Comparison of ENCODE assay signal across 10 cellular contexts in genomic region chr10:6755891-6756460, GRCh38.
DNase-seq lines count a peak whose midpoint lies in the region; ATAC-seq and TF ChIP-seq lines count a peak whose summit lies in the region.
"Had no signal": no experiment of that assay in that cellular context is flagged by ENCODE, and none has a peak within 500 bp of the region (broad histone marks: within the 10 kb centered on the region; RNA-seq: fewer than 3 reads in every experiment).

No MANE protein-coding gene starts in this region.

- intact Hi-C loops in A673 (cut with micrococcal nuclease; ENCODE audit: unreplicated experiment): no loop called here

- DNase-seq in A673 (ENCODE audit: low spot score) (peak; percentile 80), MV-4-11 (lab: John Stamatoyannopoulos, UW) (peak; percentile 31), foreskin melanocyte (peak; percentile 56), tibial nerve (ENCODE audit: low spot score in 2 of 2) (no peak), NCI-H187 treated with DMSO at 0.1 percent for 48 hours (lab: John Stamatoyannopoulos, UW) (no peak)
- DNase-seq in stimulated activated CD8-positive, alpha-beta memory T cell treated with anti-CD3 and anti-CD28 coated beads, Interleukin-4, amount 100 ng/mL, for 48 hours: no peak
- DNase-seq: activated effector memory CD4-positive, alpha-beta T cell treated with Interleukin-2 at 50 U/mL for 16 hours; NCI-H2227 treated with DMSO at 0.1 percent for 48 hours had no signal

- H3K27me3 ChIP-seq in A673 (replicated peaks; ENCODE audit: insufficient read depth, low read depth, low read length, poor library complexity): no peaks in the 10 kb centered on the region
- H3K27me3 ChIP-seq in tibial nerve: no peaks in the 10 kb centered on the region

- no TSS peak for BruUV-seq in A673 (replicated peaks; lab: Mats Ljungman, UMichigan)

- TF ChIP-seq POLR2A in tibial nerve (IDR thresholded peaks at IDR 0.05): no peak

- H3K27ac ChIP-seq in A673 (ENCODE audit: low read depth, low read length, poor library complexity, severe bottlenecking): peak overlapping the region; percentile 33
- H3K27ac ChIP-seq in tibial nerve: peak overlapping the region in 1 of 4 donors; percentile 12

- ATAC-seq in GM19043 (IDR thresholded peaks at IDR 0.05; ENCODE audit: low read depth, unreplicated experiment) (peak; percentile 65), GM19452 (IDR thresholded peaks at IDR 0.05; ENCODE audit: unreplicated experiment) (no peak)

- POLR2A ChIA-PET in A673 (lab: Charles Lee; ENCODE audit: low non-redundant PET): no interaction called here

- H3K4me1 ChIP-seq in A673 (ENCODE audit: insufficient read depth, low read length, poor library complexity, severe bottlenecking): peaks cover 42% of the 10 kb centered on the region
- peaks cover 0 to 5% (median 0%) of the 10 kb centered on the region in 4 donors for H3K4me1 ChIP-seq in tibial nerve

- H3K9me3 ChIP-seq in A673 (ENCODE audit: low read depth, low read length, poor library complexity, severe bottlenecking) (peaks cover 3% of the 10 kb centered on the region), tibial nerve (peaks cover 0 to 20% (median under 1%) of the 10 kb centered on the region in 4 donors)

- 25 to 28% methylated on average over 7 of the region's 7 CpGs for WGBS in tibial nerve, 2 donors

- no peak overlapping the region for H3K4me3 ChIP-seq in A673 (ENCODE audit: low read depth, low read length, poor library complexity, severe bottlenecking)
- H3K4me3 ChIP-seq in tibial nerve: no peak overlapping the region

- H3K36me3 ChIP-seq in A673 (ENCODE audit: insufficient read depth, low read length, poor library complexity, severe bottlenecking) (no peaks in the 10 kb centered on the region), tibial nerve (no peaks in the 10 kb centered on the region)

- TF ChIP-seq CTCF in A673 (conservative IDR thresholded peaks at IDR 0.05; ENCODE audit: low read depth, low read length) (no peak), tibial nerve (IDR thresholded peaks at IDR 0.05) (no peak)

- CTCF ChIA-PET in A673 (lab: Charles Lee): no interaction called here

- TF ChIP-seq EP300 in tibial nerve (IDR thresholded peaks at IDR 0.05): no peak

Comparison
In these comparisons a context has a peak if more than half of its experiments do, and no peak if none do; other contexts are left out.
1. DNase-seq: peak in A673 (single experiment), MV-4-11 (single experiment) and foreskin melanocyte (single experiment); none in stimulated activated CD8-positive, alpha-beta memory T cell treated with anti-CD3 and anti-CD28 coated beads, Interleukin-4, amount 100 ng/mL, for 48 hours (single experiment), tibial nerve (0 of 2) and NCI-H187 treated with DMSO at 0.1 percent for 48 hours (single experiment).